ENCODE assay signal across 30 cellular contexts in genomic region chr1:48741380-48741779, GRCh38. TPM values are rescaled to one million over a fixed set of nuclear protein-coding genes. Genes with fewer than 3 reads are reported as not detected.
A peak's percentile ranks its signal among the peaks of the same experiment; 100 is the strongest.
DNase-seq lines count a peak whose midpoint lies in the region; ATAC-seq and TF ChIP-seq lines count a peak whose summit lies in the region.
"Had no signal": no experiment of that assay in that cellular context is flagged by ENCODE, and none has a peak within 500 bp of the region (broad histone marks: within the 10 kb centered on the region; RNA-seq: fewer than 3 reads in every experiment).

No MANE protein-coding gene starts in this region.

- DNase-seq in COR-L47 (lab: John Stamatoyannopoulos, UW) (peak; percentile 29), LNCaP clone FGC (ENCODE audit: low read depth) (peak; percentile 21), PC-3 (peak; percentile 27), fibroblast of gingiva (ENCODE audit: low read depth) (peak; percentile 54)
- no peak for DNase-seq in stimulated activated CD4-positive, alpha-beta T cell treated with anti-CD3 and anti-CD28 coated beads, Interleukin-2, amount 100 ng/mL, for 24 hours
- no peak for DNase-seq in activated T-helper 1 cell treated with anti-CD3 and anti-CD28 coated beads, Interleukin-12 subunit alpha, Interleukin-12 subunit beta, Interleukin-2, Interleukin-4 antibody, amounts not matched to agents 30 ng/mL and 10 ng/mL and 1 ng/mL, durations not matched to agents 14 hours and 24 hours and 36 hours (ENCODE audit: low spot score)
- no peak for DNase-seq in activated effector memory CD4-positive, alpha-beta T cell treated with Interleukin-2 at 50 U/mL for 16 hours
- DNase-seq: activated CD4-positive, alpha-beta T cell treated with anti-CD3 and anti-CD28 coated beads, Interleukin-2, amount 50 U/mL, for 4 hours; activated naive CD4-positive, alpha-beta T cell treated with anti-CD3 and anti-CD28 coated beads for 36 hours; activated T-cell treated with anti-CD3 and anti-CD28 coated beads, Interleukin-2, amount 50 U/mL, for 72 hours; amniotic stem cell; Calu3; endodermal cell; gastrocnemius medialis; Karpas-422; MV-4-11; NCI-H187; NCI-H446 treated with DMSO at 0.1 percent for 48 hours; ovary; retina; spleen; stimulated activated CD4-positive, alpha-beta T cell treated with anti-CD3 and anti-CD28 coated beads, Interleukin-2, amount 100 ng/mL, for 48 hours; T-helper 1 cell; trophoblast cell had no signal

- H3K4me2 ChIP-seq in PC-3 (ENCODE audit: low read length) = no peak overlapping the region

- no peak overlapping the region for H3K9ac ChIP-seq in PC-3 (ENCODE audit: low read length)

- H3K4me3 Mint-ChIP-seq in activated T-helper 1 cell treated with anti-CD3 and anti-CD28 coated beads, Interleukin-12 subunit alpha, Interleukin-12 subunit beta, Interleukin-2, Interleukin-4 antibody, amounts not matched to agents 30 ng/mL and 10 ng/mL and 1 ng/mL, durations not matched to agents 14 hours and 24 hours and 36 hours = no peak overlapping the region
- H3K4me3 Mint-ChIP-seq: activated naive CD4-positive, alpha-beta T cell treated with anti-CD3 and anti-CD28 coated beads for 36 hours; activated T-cell treated with anti-CD3 and anti-CD28 coated beads, Interleukin-2, amount 50 U/mL, for 72 hours; endodermal cell; memory B cell had no signal

- no peak overlapping the region for H3K27ac Mint-ChIP-seq in activated T-helper 1 cell treated with anti-CD3 and anti-CD28 coated beads, Interleukin-12 subunit alpha, Interleukin-12 subunit beta, Interleukin-2, Interleukin-4 antibody, amounts not matched to agents 30 ng/mL and 10 ng/mL and 1 ng/mL, durations not matched to agents 14 hours and 24 hours and 36 hours
- H3K27ac Mint-ChIP-seq: activated naive CD4-positive, alpha-beta T cell treated with anti-CD3 and anti-CD28 coated beads for 36 hours; endodermal cell; memory B cell had no signal

- H3K27me3 ChIP-seq in PC-3 (ENCODE audit: low read length) = no peaks in the 10 kb centered on the region
- H3K27me3 ChIP-seq: esophagus muscularis mucosa, gastrocnemius medialis, ovary, spleen had no signal

- H3F3A ChIP-seq in PC-3 (ENCODE audit: low read length, unreplicated experiment) = no peaks in the 10 kb centered on the region

- H3K4me3 ChIP-seq in LNCaP clone FGC (ENCODE audit: low read depth, low read length) = no peak overlapping the region
- H3K4me3 ChIP-seq in PC-3 (ENCODE audit: low read length) = no peak overlapping the region
- H3K4me3 ChIP-seq: esophagus muscularis mucosa, gastrocnemius medialis, ovary, spleen had no signal

- CTCF ChIA-PET in PC-3 (lab: Charles Lee) = no interaction called here

- TF ChIP-seq CTCF in LNCaP clone FGC (IDR thresholded peaks at IDR 0.05; ENCODE audit: control insufficient read depth, extremely low read depth, insufficient read depth) (no peak), PC-3 (conservative IDR thresholded peaks at IDR 0.05; ENCODE audit: low read depth, low read length) (no peak)

- H3K27ac ChIP-seq in PC-3 (ENCODE audit: low read length) = no peak overlapping the region
- H3K27ac ChIP-seq: C4-2B, esophagus muscularis mucosa, gastrocnemius medialis, ovary, spleen had no signal

- H3K4me1 ChIP-seq in PC-3 (ENCODE audit: insufficient read depth, low read length) = peaks cover 14% of the 10 kb centered on the region
- H3K4me1 ChIP-seq: esophagus muscularis mucosa, gastrocnemius medialis had no signal

- no peaks in the 10 kb centered on the region for H3K36me3 ChIP-seq in PC-3 (ENCODE audit: low read depth, low read length)
- H3K36me3 ChIP-seq: ovary had no signal

- no peaks in the 10 kb centered on the region for H3K9me3 ChIP-seq in PC-3 (ENCODE audit: low read length)
- H3K9me3 ChIP-seq: esophagus muscularis mucosa, gastrocnemius medialis, ovary, spleen had no signal

- ATAC-seq in PC-3 = peak; percentile 69
- ATAC-seq: activated T-cell treated with anti-CD3 and anti-CD28 coated beads, Interleukin-2, amount 50 U/mL, for 72 hours; gastrocnemius medialis; HepG2; Panc1 had no signal

- no peaks in the 10 kb centered on the region for H3K9me3 Mint-ChIP-seq in activated T-helper 1 cell treated with anti-CD3 and anti-CD28 coated beads, Interleukin-12 subunit alpha, Interleukin-12 subunit beta, Interleukin-2, Interleukin-4 antibody, amounts not matched to agents 30 ng/mL and 10 ng/mL and 1 ng/mL, durations not matched to agents 14 hours and 24 hours and 36 hours
- H3K9me3 Mint-ChIP-seq: activated naive CD4-positive, alpha-beta T cell treated with anti-CD3 and anti-CD28 coated beads for 36 hours; activated T-cell treated with anti-CD3 and anti-CD28 coated beads, Interleukin-2, amount 50 U/mL, for 72 hours; endodermal cell; memory B cell had no signal

- no peaks in the 10 kb centered on the region for H4K20me1 ChIP-seq in PC-3 (ENCODE audit: low read length)

- H3K4me1 Mint-ChIP-seq in activated T-helper 1 cell treated with anti-CD3 and anti-CD28 coated beads, Interleukin-12 subunit alpha, Interleukin-12 subunit beta, Interleukin-2, Interleukin-4 antibody, amounts not matched to agents 30 ng/mL and 10 ng/mL and 1 ng/mL, durations not matched to agents 14 hours and 24 hours and 36 hours (ENCODE audit: low read depth) = no peaks in the 10 kb centered on the region

- H3K27me3 Mint-ChIP-seq in activated T-helper 1 cell treated with anti-CD3 and anti-CD28 coated beads, Interleukin-12 subunit alpha, Interleukin-12 subunit beta, Interleukin-2, Interleukin-4 antibody, amounts not matched to agents 30 ng/mL and 10 ng/mL and 1 ng/mL, durations not matched to agents 14 hours and 24 hours and 36 hours (ENCODE audit: insufficient read depth) = no peaks in the 10 kb centered on the region
- H3K27me3 Mint-ChIP-seq: memory B cell had no signal

- POLR2A ChIA-PET in PC-3 (lab: Charles Lee; ENCODE audit: unreplicated experiment) = no interaction called here

- intact Hi-C loops in PC-3 (cut with micrococcal nuclease) = no loop called here
- intact Hi-C loops in activated T-helper 1 cell treated with anti-CD3 and anti-CD28 coated beads, Interleukin-12 subunit alpha, Interleukin-12 subunit beta, Interleukin-2, Interleukin-4 antibody, amounts not matched to agents 30 ng/mL and 10 ng/mL and 1 ng/mL, durations not matched to agents 14 hours and 24 hours and 36 hours (cut with micrococcal nuclease) = no loop called here

- no peaks in the 10 kb centered on the region for H3K79me2 ChIP-seq in PC-3 (ENCODE audit: low read length)

- no TSS peak for BruUV-seq in PC-3 (replicated peaks; lab: Mats Ljungman, UMichigan)

- H2AFZ ChIP-seq in PC-3 (ENCODE audit: low read length) = no peak overlapping the region

- H3K9me2 ChIP-seq in PC-3 (replicated peaks; ENCODE audit: low read length) = no peaks in the 10 kb centered on the region

- peaks cover 6% of the 10 kb centered on the region for H3K36me3 Mint-ChIP-seq in activated T-helper 1 cell treated with anti-CD3 and anti-CD28 coated beads, Interleukin-12 subunit alpha, Interleukin-12 subunit beta, Interleukin-2, Interleukin-4 antibody, amounts not matched to agents 30 ng/mL and 10 ng/mL and 1 ng/mL, durations not matched to agents 14 hours and 24 hours and 36 hours (ENCODE audit: low read depth)

RNA-seq across cellular contexts. Expression of gene BEND5, which starts 35.3 kb away (rescaled TPM):
- 1.9 and 3.1 TPM in 2 replicates for total RNA-seq in PC-3 (2014; rRNA removed)
- total RNA-seq in activated T-helper 1 cell treated with anti-CD3 and anti-CD28 coated beads, Interleukin-12 subunit alpha, Interleukin-12 subunit beta, Interleukin-2, Interleukin-4 antibody, amounts not matched to agents 30 ng/mL and 10 ng/mL and 1 ng/mL, durations not matched to agents 14 hours and 24 hours and 36 hours = 3.0 and 4.2 TPM in 2 replicates
- total RNA-seq: HepG2, SK-MEL-5 had no signal

Comparison
In these comparisons a context has a peak if more than half of its experiments do, and no peak if none do; other contexts are left out.
1. DNase-seq: peak in COR-L47 (single experiment), LNCaP clone FGC (single experiment), PC-3 (single experiment) and fibroblast of gingiva (single experiment); none in stimulated activated CD4-positive, alpha-beta T cell treated with anti-CD3 and anti-CD28 coated beads, Interleukin-2, amount 100 ng/mL, for 24 hours (0 of 2), activated T-helper 1 cell treated with anti-CD3 and anti-CD28 coated beads, Interleukin-12 subunit alpha, Interleukin-12 subunit beta, Interleukin-2, Interleukin-4 antibody, amounts not matched to agents 30 ng/mL and 10 ng/mL and 1 ng/mL, durations not matched to agents 14 hours and 24 hours and 36 hours (single experiment) and activated effector memory CD4-positive, alpha-beta T cell treated with Interleukin-2 at 50 U/mL for 16 hours (single experiment).